Comparison of ENCODE assay signal across 13 cellular contexts in genomic region chr15:68637755-68638405, GRCh38. TPM values are rescaled to one million over a fixed set of nuclear protein-coding genes. Genes with fewer than 3 reads are reported as not detected.
DNase-seq lines count a peak whose midpoint lies in the region; ATAC-seq and TF ChIP-seq lines count a peak whose summit lies in the region.
"Had no signal": no experiment of that assay in that cellular context is flagged by ENCODE, and none has a peak within 500 bp of the region (broad histone marks: within the 10 kb centered on the region; RNA-seq: fewer than 3 reads in every experiment).

No MANE protein-coding gene starts in this region.

- H3K4me3 ChIP-seq in vagina = no peak overlapping the region
- H3K4me3 ChIP-seq: cardiac muscle cell, HAP-1 had no signal

- DNase-seq in Right ventricle myocardium inferior (ENCODE audit: missing footprints) (peak; percentile 81), cardiac septum (ENCODE audit: low spot score) (no peak), epidermal melanocyte (ENCODE audit: insufficient read length, low spot score) (peak; percentile 49), mucosa of gallbladder (ENCODE audit: low spot score) (peak; percentile 49), vagina (ENCODE audit: extremely low spot score in 2 of 2) (peak in 1 of 2 donors; percentile 94), NAMALWA (ENCODE audit: low spot score) (no peak)
- DNase-seq in activated CD4-positive, alpha-beta T cell treated with anti-CD3 and anti-CD28 coated beads, Interleukin-2, amount 50 U/mL, for 1 hour = no peak
- DNase-seq: activated T-cell treated with anti-CD3 and anti-CD28 coated beads, Interleukin-2, amount 50 U/mL, for 1 hour; AML-193; WERI-Rb-1 had no signal

- no peak for TF ChIP-seq POLR2A in vagina (IDR thresholded peaks at IDR 0.05)

- no peaks in the 10 kb centered on the region for H3K27me3 ChIP-seq in vagina
- H3K27me3 ChIP-seq: cardiac muscle cell had no signal

- no peaks in the 10 kb centered on the region for H3K9me3 ChIP-seq in vagina
- H3K9me3 ChIP-seq: HAP-1 had no signal

- H3K4me1 ChIP-seq in vagina = peaks cover 68% of the 10 kb centered on the region
- H3K4me1 ChIP-seq: HAP-1 had no signal

- intact Hi-C loops in Right ventricle myocardium inferior (cut with DNase I) (loop anchor here (5.0 kb wide), 1 partner anchor 61 kb away; the partner anchor contains the start of gene CORO2B), cardiac septum (cut with DNase I) (loop anchor here (10.0 kb wide), 1 partner anchor 53 kb away; no protein-coding TSS in a partner anchor), vagina (cut with DNase I) (loop anchor here (5.0 kb wide), 1 partner anchor 56 kb away; no protein-coding TSS in a partner anchor)

- ATAC-seq in Right ventricle myocardium inferior (peak; percentile 85), GM21619 (IDR thresholded peaks at IDR 0.05; ENCODE audit: unreplicated experiment) (no peak)

- TF ChIP-seq CTCF in vagina (IDR thresholded peaks at IDR 0.05) = no peak

- H3K27ac ChIP-seq in vagina = peak overlapping the region; percentile 59

- H3K36me3 ChIP-seq in vagina = no peaks in the 10 kb centered on the region
- H3K36me3 ChIP-seq: cardiac muscle cell, HAP-1 had no signal

RNA-seq across cellular contexts. Expression of gene CORO2B, which starts 59.1 kb away (rescaled TPM):
- total RNA-seq in Right ventricle myocardium inferior (8.5 TPM), cardiac septum (2.7 TPM), mucosa of gallbladder (2.9 TPM), vagina (4.7 TPM)

Comparison
In these comparisons a context has a peak if more than half of its experiments do, and no peak if none do; other contexts are left out.
1. DNase-seq: peak in Right ventricle myocardium inferior (single experiment), epidermal melanocyte (single experiment) and mucosa of gallbladder (single experiment); none in cardiac septum (single experiment), activated CD4-positive, alpha-beta T cell treated with anti-CD3 and anti-CD28 coated beads, Interleukin-2, amount 50 U/mL, for 1 hour (single experiment) and NAMALWA (single experiment).